ENCODE assay signal across 2 cellular contexts in the genomic region with DNA sequence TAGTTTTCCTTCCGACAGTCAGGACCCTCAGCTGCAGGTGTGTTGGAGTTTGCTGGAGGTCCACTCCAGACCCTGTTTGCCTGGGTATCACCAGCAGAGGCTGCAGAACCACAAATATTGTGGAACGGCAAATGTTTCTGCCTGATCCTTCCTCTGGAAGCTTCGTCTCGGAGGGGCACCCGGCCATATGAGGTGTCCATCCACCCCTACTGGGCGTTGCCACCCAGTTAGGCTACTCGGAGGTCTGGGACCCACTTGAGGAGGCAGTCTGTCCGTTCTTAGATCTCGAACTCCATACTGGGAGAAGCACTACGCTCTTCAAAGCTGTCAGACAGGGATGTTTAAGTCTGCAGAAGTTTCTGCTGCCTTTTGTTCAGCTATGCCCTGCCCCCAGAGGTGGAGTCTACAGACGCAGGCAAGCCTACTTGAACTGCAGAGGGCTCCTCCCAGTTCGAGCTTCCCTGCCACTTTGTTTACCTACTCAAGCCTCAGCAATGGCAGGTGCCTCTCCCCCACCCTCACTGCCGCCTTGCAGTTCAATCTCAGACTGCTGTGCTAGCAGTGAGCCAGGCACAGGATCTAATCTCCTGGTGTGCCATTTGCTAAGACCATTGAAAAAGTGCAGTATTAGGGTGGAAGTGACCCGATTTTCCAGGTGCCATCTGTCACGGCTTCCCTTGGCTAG. TPM values are rescaled to one million over a fixed set of nuclear protein-coding genes. Genes with fewer than 3 reads are reported as not detected.
"Had no signal": no experiment of that assay in that cellular context is flagged by ENCODE, and none has a peak within 500 bp of the region (broad histone marks: within the 10 kb centered on the region; RNA-seq: fewer than 3 reads in every experiment).

No MANE protein-coding gene starts in this region.

RNA-seq across cellular contexts. Expression of a gene that starts 40.9 kb away (rescaled TPM):
- total RNA-seq: fibroblast of lung had no signal
- polyA plus RNA-seq: SK-N-SH had no signal
